ENCODE assay signal across 26 cellular contexts in the genomic region with DNA sequence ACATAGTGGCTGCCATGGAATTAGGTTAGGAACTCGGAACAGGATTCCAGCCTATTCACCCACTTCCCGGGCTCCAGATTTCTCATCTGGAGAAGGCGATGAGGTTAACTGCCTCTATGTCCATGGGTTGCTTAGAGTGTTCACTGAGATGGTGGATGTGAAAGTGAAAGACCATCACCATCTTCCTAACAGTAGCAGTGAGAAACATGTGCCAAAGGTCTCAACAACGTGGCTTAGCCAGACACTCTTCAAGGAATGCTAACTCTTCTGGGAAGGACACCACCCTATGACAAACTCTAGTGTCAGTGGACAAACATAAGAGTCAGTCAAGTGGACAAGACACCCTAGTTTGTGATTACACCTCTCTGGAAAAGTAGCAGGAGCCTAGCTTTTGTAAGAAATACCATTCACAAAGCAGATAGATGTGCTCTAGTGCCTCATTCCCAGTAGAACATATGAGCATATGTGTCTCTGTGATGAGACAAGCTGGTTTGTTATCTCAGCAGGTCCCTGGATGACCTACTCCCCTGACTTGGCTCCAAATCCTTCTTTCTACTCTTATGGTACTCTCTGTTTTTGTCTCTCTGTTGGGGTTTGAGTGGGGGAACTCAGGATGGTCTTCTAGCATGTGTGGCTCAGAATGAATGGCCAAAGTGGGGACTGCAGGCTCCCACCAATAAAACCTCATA.
"Had no signal": no experiment of that assay in that cellular context is flagged by ENCODE, and none has a peak within 500 bp of the region (broad histone marks: within the 10 kb centered on the region; RNA-seq: fewer than 3 reads in every experiment).

No MANE protein-coding gene starts in this region.

- H3K4me1 ChIP-seq: esophagus squamous epithelium, pancreas, suprapubic skin, transverse colon, upper lobe of right lung, uterus had no signal

- H3K4me3 ChIP-seq: esophagus squamous epithelium, lung, pancreas, smooth muscle cell, suprapubic skin, transverse colon, upper lobe of right lung, uterus had no signal

- H3K9me3 ChIP-seq: esophagus squamous epithelium, pancreas, suprapubic skin, transverse colon, upper lobe of right lung, uterus had no signal

- H3K36me3 ChIP-seq: esophagus squamous epithelium, pancreas, suprapubic skin, transverse colon, upper lobe of right lung, uterus had no signal

- H3K4me2 ChIP-seq: smooth muscle cell had no signal

- H3K27ac ChIP-seq: esophagus squamous epithelium, pancreas, suprapubic skin, transverse colon, upper lobe of right lung, uterus had no signal

- H3K27me3 ChIP-seq: esophagus squamous epithelium, pancreas, transverse colon, uterus had no signal

- FAIRE-seq: endometrium, frontal cortex, pancreas had no signal

- DNase-seq: cortex of kidney; effector memory CD8-positive, alpha-beta T cell; erythroblast; esophagus squamous epithelium; hypothalamus; immature natural killer cell; islet precursor cell; kidney glomerular epithelial cell; natural killer cell; occipital lobe; pancreas; stimulated activated CD4-positive, alpha-beta T cell treated with anti-CD3 and anti-CD28 coated beads, Interleukin-12 subunit alpha, Interleukin-12 subunit beta, amount 100 ng/mL, for 4 hours; stimulated activated CD4-positive, alpha-beta T cell treated with anti-CD3 and anti-CD28 coated beads, Interleukin-1b, Interleukin-23, amount 100 ng/mL, for 48 hours; stimulated activated CD4-positive, alpha-beta T cell treated with anti-CD3 and anti-CD28 coated beads, Interleukin-4, amount 100 ng/mL, for 1 hour; stimulated activated CD8-positive, alpha-beta memory T cell treated with anti-CD3 and anti-CD28 coated beads, Interleukin-4, amount 100 ng/mL, for 48 hours; stimulated activated naive CD4-positive, alpha-beta T cell; stimulated activated naive CD8-positive, alpha-beta T cell treated with anti-CD3 and anti-CD28 coated beads, Interleukin-15, amount 100 ng/mL, for 72 hours; transverse colon; upper lobe of right lung; uterus had no signal

- ATAC-seq: effector memory CD8-positive, alpha-beta T cell; natural killer cell; pancreas; sciatic nerve; stimulated activated naive CD8-positive, alpha-beta T cell treated with anti-CD3 and anti-CD28 coated beads, Interleukin-15, amount 100 ng/mL, for 72 hours; upper lobe of right lung had no signal
